Comparison of ENCODE assay signal across 14 cellular contexts in genomic region chr17:8243827-8244226, GRCh38. TPM values are rescaled to one million over a fixed set of nuclear protein-coding genes. Genes with fewer than 3 reads are reported as not detected.
DNase-seq lines count a peak whose midpoint lies in the region; ATAC-seq, FAIRE-seq and TF ChIP-seq lines count a peak whose summit lies in the region.
"Had no signal": no experiment of that assay in that cellular context is flagged by ENCODE, and none has a peak within 500 bp of the region (broad histone marks: within the 10 kb centered on the region; RNA-seq: fewer than 3 reads in every experiment).

No MANE protein-coding gene starts in this region.

- H3K4me3 ChIP-seq in HepG2 (replicated peaks in 1 of 3; ENCODE audit: insufficient read depth in 1 of 3, low read depth in 2 of 3, low read length in 3 of 3), result no peak overlapping the region
- no peak overlapping the region for H3K4me3 ChIP-seq in right lobe of liver
- H3K4me3 ChIP-seq: body of pancreas had no signal

- no peaks in the 10 kb centered on the region; the same call in 1 of the 2 replicates for H4K20me1 ChIP-seq in HepG2 (ENCODE audit: insufficient read depth, low read length)

- no peak for FAIRE-seq in HepG2 (lab: Jason Lieb, UNC)
- FAIRE-seq: RCC 7860 had no signal

- H3K9me3 Mint-ChIP-seq in activated CD4-positive, alpha-beta memory T cell treated with anti-CD3 and anti-CD28 coated beads for 36 hours, result no peaks in the 10 kb centered on the region
- H3K9me3 Mint-ChIP-seq in neural crest cell, result no peaks in the 10 kb centered on the region
- H3K9me3 Mint-ChIP-seq: mesothelial cell of epicardium had no signal

- 88% methylated on average over 5 of the region's 5 CpGs for WGBS in HepG2 (ENCODE audit: low lambda C conversion rate)
- WGBS in right lobe of liver (ENCODE audit: insufficient coverage, low coverage, low lambda C conversion rate, missing lambda C conversion rate), result 91% methylated on average over 4 of the region's 5 CpGs

- peaks cover 33% of the 10 kb centered on the region for H3K79me2 ChIP-seq in HepG2 (ENCODE audit: insufficient read depth, low read length)

- no peaks in the 10 kb centered on the region; a peak in 1 of 5 replicates for H3K27me3 ChIP-seq in HepG2 (ENCODE audit: control insufficient read depth in 1 of 2, insufficient read depth in 2 of 2, low read length in 2 of 2)
- no peaks in the 10 kb centered on the region for H3K27me3 ChIP-seq in right lobe of liver
- H3K27me3 ChIP-seq: body of pancreas had no signal

- H3K4me3 Mint-ChIP-seq in activated CD4-positive, alpha-beta memory T cell treated with anti-CD3 and anti-CD28 coated beads for 36 hours, result no peak overlapping the region
- H3K4me3 Mint-ChIP-seq in neural crest cell, result peak overlapping the region; percentile 38
- H3K4me3 Mint-ChIP-seq: mesothelial cell of epicardium had no signal

- H3K4me1 ChIP-seq in HepG2 (ENCODE audit: insufficient read depth, low read length) (peaks cover 23% of the 10 kb centered on the region), right lobe of liver (no peaks in the 10 kb centered on the region)

- peaks cover 41% of the 10 kb centered on the region for H3K4me1 Mint-ChIP-seq in activated CD4-positive, alpha-beta memory T cell treated with anti-CD3 and anti-CD28 coated beads for 36 hours (ENCODE audit: low read depth)
- peaks cover 7% of the 10 kb centered on the region for H3K4me1 Mint-ChIP-seq in neural crest cell

- BruUV-seq in HepG2 (replicated peaks; lab: Mats Ljungman, UMichigan), result no TSS peak

- peak overlapping the region; percentile 69 for H3K27ac Mint-ChIP-seq in activated CD4-positive, alpha-beta memory T cell treated with anti-CD3 and anti-CD28 coated beads for 36 hours
- H3K27ac Mint-ChIP-seq in neural crest cell (ENCODE audit: unreplicated experiment), result no peak overlapping the region
- H3K27ac Mint-ChIP-seq: mesothelial cell of epicardium, progenitor cell of endocrine pancreas had no signal

- intact Hi-C loops in HepG2 (cut with micrococcal nuclease; ENCODE audit: unreplicated experiment) (no loop called here), right lobe of liver (cut with DNase I) (no loop called here)
- intact Hi-C loops in activated CD4-positive, alpha-beta memory T cell treated with anti-CD3 and anti-CD28 coated beads for 36 hours (cut with micrococcal nuclease), result no loop called here

- no peak overlapping the region for H2AFZ ChIP-seq in HepG2 (ENCODE audit: low read length)

- H3K9ac ChIP-seq in HepG2 (ENCODE audit: insufficient read depth, low read depth, low read length), result no peak overlapping the region

- H3K4me2 ChIP-seq in HepG2 (ENCODE audit: low read depth, low read length), result no peak overlapping the region

- H3K27ac ChIP-seq in HepG2 (ENCODE audit: extremely low read length, insufficient read depth, low read length) (no peak overlapping the region), right lobe of liver (no peak overlapping the region)
- H3K27ac ChIP-seq: body of pancreas had no signal

- no peaks in the 10 kb centered on the region for H3K27me3 Mint-ChIP-seq in activated CD4-positive, alpha-beta memory T cell treated with anti-CD3 and anti-CD28 coated beads for 36 hours
- H3K27me3 Mint-ChIP-seq in neural crest cell (ENCODE audit: low read depth), result no peaks in the 10 kb centered on the region
- H3K27me3 Mint-ChIP-seq: progenitor cell of endocrine pancreas had no signal

- ATAC-seq in HepG2, result no peak
- no peak for ATAC-seq in right lobe of liver
- ATAC-seq in HG02623 (IDR thresholded peaks at IDR 0.05; ENCODE audit: unreplicated experiment), result no peak
- ATAC-seq: body of pancreas had no signal

- H3K9me3 ChIP-seq in HepG2 (ENCODE audit: low read length) (no peaks in the 10 kb centered on the region), right lobe of liver (no peaks in the 10 kb centered on the region)
- H3K9me3 ChIP-seq: body of pancreas had no signal

- DNase-seq in HepG2 (ENCODE audit: low spot score), result no peak
- DNase-seq in right lobe of liver, result no peak
- DNase-seq in activated CD4-positive, alpha-beta memory T cell treated with anti-CD3 and anti-CD28 coated beads for 36 hours, result peak; percentile 54
- no peak for DNase-seq in neural crest cell (ENCODE audit: low read depth, low spot score)
- no peak for DNase-seq in DMS114 treated with DMSO at 0.1 percent for 48 hours (lab: John Stamatoyannopoulos, UW; ENCODE audit: unreplicated experiment)
- DNase-seq: body of pancreas, DMS153, NCI-H1436 treated with DMSO at 0.1 percent for 48 hours, NCI-H510A, T-helper 9 cell had no signal

- in situ Hi-C loops in HepG2 (cut with HindIII; ENCODE audit: extremely low pct_ligation_motif_present, low pct_unique_long_range_greater_than_20kb), result no loop called here

- TF ChIP-seq RAD21 in HepG2 (CRISPR knock-in tag; IDR thresholded peaks at IDR 0.05), result no peak

- TF ChIP-seq EP300 in HepG2 (IDR thresholded peaks at IDR 0.05; ENCODE audit: low read depth in 2 of 2, low read length in 2 of 2), result no peak
- TF ChIP-seq EP300 in HepG2 (CRISPR knock-in tag; IDR thresholded peaks at IDR 0.05; ENCODE audit: borderline replicate concordance), result no peak

- POLR2A ChIA-PET in HepG2 (lab: Yijun Ruan, JAX), result interaction anchor here (1.2 kb wide), 1 partner anchor 45 kb away, joined by 3 read pairs; the partner anchor contains the start of gene RANGRF
- POLR2A ChIA-PET in activated CD4-positive, alpha-beta memory T cell treated with anti-CD3 and anti-CD28 coated beads for 36 hours (lab: Charles Lee), result interaction anchor here (0.8 to 7.1 kb wide), 4 partner anchors 19 to 80 kb away, joined by 3 to 134 read pairs (median 6); partner anchors contain the start of gene AURKB

- TF ChIP-seq POLR2A in HepG2 (IDR thresholded peaks at IDR 0.05; ENCODE audit: insufficient read depth in 1 of 2, low read depth in 2 of 2, low read length in 2 of 2) (no peak), right lobe of liver (IDR thresholded peaks at IDR 0.05) (no peak)

- TF ChIP-seq CTCF in HepG2 (CRISPR knock-in tag; IDR thresholded peaks at IDR 0.05), result peak; percentile 18; the same call in 1 of the 2 replicates
- no peak for TF ChIP-seq CTCF in right lobe of liver (IDR thresholded peaks at IDR 0.05)
- no peak for TF ChIP-seq CTCF in neural crest cell (conservative IDR thresholded peaks at IDR 0.05)

- peaks cover 29% of the 10 kb centered on the region for H3K36me3 Mint-ChIP-seq in activated CD4-positive, alpha-beta memory T cell treated with anti-CD3 and anti-CD28 coated beads for 36 hours
- peaks cover 8% of the 10 kb centered on the region for H3K36me3 Mint-ChIP-seq in neural crest cell (ENCODE audit: low read depth)

- CTCF ChIA-PET in HepG2 (lab: Yijun Ruan, JAX; ENCODE audit: low intra/inter-chr PET ratio, low total read pairs), result no interaction called here
- CTCF ChIA-PET in activated CD4-positive, alpha-beta memory T cell treated with anti-CD3 and anti-CD28 coated beads for 36 hours (lab: Charles Lee), result interaction anchor here (0.8 to 1.6 kb wide), 4 partner anchors 18 to 132 kb away, joined by 3 to 7 read pairs (median 4); partner anchors contain the start of genes KRABD2 and SLC25A35

- peaks cover 2 to 32% of the 10 kb centered on the region in 2 experiments; a peak in 4 of 5 replicates for H3K36me3 ChIP-seq in HepG2 (replicated peaks in 1 of 2; ENCODE audit: control insufficient read depth in 1 of 2, insufficient read depth in 2 of 2, low read length in 2 of 2)
- peaks cover 0 to 8% (median 3%) of the 10 kb centered on the region in 4 donors for H3K36me3 ChIP-seq in right lobe of liver

RNA-seq across cellular contexts. Expression of gene CTC1, which starts 4.0 kb away (rescaled TPM):
- total RNA-seq in HepG2 (2016; rRNA removed; fragmentation: Illumina TruSeq; extraction: Trizol) (5.4 and 7.2 TPM in 2 replicates), right lobe of liver (10 to 100 TPM in 5 of 6 experiments, 1 to 10 TPM in 1; 8.5 to 29.1 (median 21.1) TPM), neural crest cell (39.7 and 44.8 TPM in 2 replicates)
- 1.7 and 2.9 TPM in 2 replicates for total RNA-seq in HepG2 (2016; cell fraction: cytosol; rRNA removed; fragmentation: Illumina TruSeq; extraction: Trizol; ENCODE audit: low read depth)
- total RNA-seq in HepG2 (2016; cell fraction: insoluble cytoplasmic fraction; rRNA removed; fragmentation: Illumina TruSeq; extraction: Trizol), result 4.3 and 7.4 TPM in 2 replicates
- total RNA-seq in HepG2 (2016; cell fraction: membrane; rRNA removed; fragmentation: Illumina TruSeq; extraction: Trizol), result 1.3 and 3.2 TPM in 2 replicates
- 12.4 and 13.3 TPM in 2 replicates for total RNA-seq in HepG2 (2016; cell fraction: nucleus; rRNA removed; fragmentation: Illumina TruSeq; extraction: Trizol)
- 18.9 and 22.0 TPM in 2 replicates for polyA plus RNA-seq in HepG2 (2011; rRNA removed)
- 4.5 and 5.5 TPM in 2 replicates for polyA plus RNA-seq in HepG2 (2011; cell fraction: cytosol; rRNA removed)
- 144 and 158 TPM in 2 replicates for polyA plus RNA-seq in HepG2 (2011; cell fraction: nucleus; rRNA removed)
- polyA plus RNA-seq in HepG2 (2012), result 18.5 and 21.5 TPM in 2 replicates
- polyA plus RNA-seq in HepG2 (2016; cell fraction: cytosol; fragmentation: Illumina TruSeq; extraction: Trizol; ENCODE audit: low read depth), result 0.61 and 0.67 TPM in 2 replicates
- 5.3 and 5.5 TPM in 2 replicates for polyA plus RNA-seq in HepG2 (2016; cell fraction: insoluble cytoplasmic fraction; fragmentation: Illumina TruSeq; extraction: Trizol; ENCODE audit: low read depth)
- polyA plus RNA-seq in HepG2 (2016; cell fraction: membrane; fragmentation: Illumina TruSeq; extraction: Trizol; ENCODE audit: low read depth), result 0.97 and 1.4 TPM in 2 replicates
- 46.8 and 52.7 TPM in 2 replicates for polyA plus RNA-seq in HepG2 (2016; cell fraction: nucleus; fragmentation: Illumina TruSeq; extraction: Trizol; ENCODE audit: insufficient read depth, low read depth)
- polyA minus RNA-seq in HepG2 (2011; rRNA and poly(A)+ RNA removed; ENCODE audit: low replicate concordance), result 24.4 and 39.3 TPM in 2 replicates
- polyA minus RNA-seq in HepG2 (2011; cell fraction: cytosol; rRNA and poly(A)+ RNA removed), result 4.7 and 6.2 TPM in 2 replicates
- 57.3 and 73.7 TPM in 2 replicates for polyA minus RNA-seq in HepG2 (2011; cell fraction: nucleus; rRNA and poly(A)+ RNA removed)
- 10 to 100 TPM; 64.7 to 79.2 TPM for total RNA-seq in activated CD4-positive, alpha-beta memory T cell treated with anti-CD3 and anti-CD28 coated beads for 36 hours

RNA-seq across cellular contexts. Expression of gene PFAS, which starts 5.3 kb away (rescaled TPM):
- 42.8 and 58.2 TPM in 2 replicates for total RNA-seq in HepG2 (2016; rRNA removed; fragmentation: Illumina TruSeq; extraction: Trizol)
- total RNA-seq in HepG2 (2016; cell fraction: cytosol; rRNA removed; fragmentation: Illumina TruSeq; extraction: Trizol; ENCODE audit: low read depth), result 3.9 and 4.1 TPM in 2 replicates
- 36.4 and 46.8 TPM in 2 replicates for total RNA-seq in HepG2 (2016; cell fraction: insoluble cytoplasmic fraction; rRNA removed; fragmentation: Illumina TruSeq; extraction: Trizol)
- total RNA-seq in HepG2 (2016; cell fraction: membrane; rRNA removed; fragmentation: Illumina TruSeq; extraction: Trizol), result 10.3 and 10.7 TPM in 2 replicates
- 39.8 and 46.9 TPM in 2 replicates for total RNA-seq in HepG2 (2016; cell fraction: nucleus; rRNA removed; fragmentation: Illumina TruSeq; extraction: Trizol)
- 45.7 and 49.4 TPM in 2 replicates for polyA plus RNA-seq in HepG2 (2011; rRNA removed)
- polyA plus RNA-seq in HepG2 (2011; cell fraction: cytosol; rRNA removed), result 11.1 and 14.3 TPM in 2 replicates
- 242 and 334 TPM in 2 replicates for polyA plus RNA-seq in HepG2 (2011; cell fraction: nucleus; rRNA removed)
- 27.4 and 34.4 TPM in 2 replicates for polyA plus RNA-seq in HepG2 (2012)
- polyA plus RNA-seq in HepG2 (2016; cell fraction: cytosol; fragmentation: Illumina TruSeq; extraction: Trizol; ENCODE audit: low read depth), result 1.7 and 1.8 TPM in 2 replicates
- 24.1 and 31.4 TPM in 2 replicates for polyA plus RNA-seq in HepG2 (2016; cell fraction: insoluble cytoplasmic fraction; fragmentation: Illumina TruSeq; extraction: Trizol; ENCODE audit: low read depth)
- polyA plus RNA-seq in HepG2 (2016; cell fraction: membrane; fragmentation: Illumina TruSeq; extraction: Trizol; ENCODE audit: low read depth), result 4.5 and 5.1 TPM in 2 replicates
- polyA plus RNA-seq in HepG2 (2016; cell fraction: nucleus; fragmentation: Illumina TruSeq; extraction: Trizol; ENCODE audit: insufficient read depth, low read depth), result 118 and 131 TPM in 2 replicates
- polyA minus RNA-seq in HepG2 (2011; rRNA and poly(A)+ RNA removed; ENCODE audit: low replicate concordance), result 158 and 300 TPM in 2 replicates
- 20.2 and 30.2 TPM in 2 replicates for polyA minus RNA-seq in HepG2 (2011; cell fraction: cytosol; rRNA and poly(A)+ RNA removed)
- polyA minus RNA-seq in HepG2 (2011; cell fraction: nucleus; rRNA and poly(A)+ RNA removed), result 53.2 and 63.2 TPM in 2 replicates
- 10 to 100 TPM in 5 of 6 experiments, 1 to 10 TPM in 1; 10.0 to 21.0 (median 15.6) TPM for total RNA-seq in right lobe of liver
- total RNA-seq in activated CD4-positive, alpha-beta memory T cell treated with anti-CD3 and anti-CD28 coated beads for 36 hours, result 100 to 1,000 TPM; 102 to 105 TPM
- total RNA-seq in neural crest cell, result 201 and 217 TPM in 2 replicates

RNA-seq across cellular contexts. Expression of gene AURKB, which starts 33.5 kb away (rescaled TPM):
- total RNA-seq in HepG2 (2016; rRNA removed; fragmentation: Illumina TruSeq; extraction: Trizol), result 67.7 and 75.3 TPM in 2 replicates
- total RNA-seq in HepG2 (2016; cell fraction: cytosol; rRNA removed; fragmentation: Illumina TruSeq; extraction: Trizol; ENCODE audit: low read depth), result 35.3 and 36.5 TPM in 2 replicates
- total RNA-seq in HepG2 (2016; cell fraction: insoluble cytoplasmic fraction; rRNA removed; fragmentation: Illumina TruSeq; extraction: Trizol), result 56.7 and 73.3 TPM in 2 replicates
- total RNA-seq in HepG2 (2016; cell fraction: membrane; rRNA removed; fragmentation: Illumina TruSeq; extraction: Trizol), result 32.1 and 37.8 TPM in 2 replicates
- total RNA-seq in HepG2 (2016; cell fraction: nucleus; rRNA removed; fragmentation: Illumina TruSeq; extraction: Trizol), result 41.9 and 49.2 TPM in 2 replicates
- 21.8 and 29.5 TPM in 2 replicates for polyA plus RNA-seq in HepG2 (2011; rRNA removed)
- 13.9 and 23.3 TPM in 2 replicates for polyA plus RNA-seq in HepG2 (2011; cell fraction: cytosol; rRNA removed)
- polyA plus RNA-seq in HepG2 (2011; cell fraction: nucleus; rRNA removed), result 85.7 and 130 TPM in 2 replicates
- polyA plus RNA-seq in HepG2 (2012), result 28.3 and 50.5 TPM in 2 replicates
- 34.3 and 37.3 TPM in 2 replicates for polyA plus RNA-seq in HepG2 (2016; cell fraction: cytosol; fragmentation: Illumina TruSeq; extraction: Trizol; ENCODE audit: low read depth)
- 64.2 and 89.6 TPM in 2 replicates for polyA plus RNA-seq in HepG2 (2016; cell fraction: insoluble cytoplasmic fraction; fragmentation: Illumina TruSeq; extraction: Trizol; ENCODE audit: low read depth)
- polyA plus RNA-seq in HepG2 (2016; cell fraction: membrane; fragmentation: Illumina TruSeq; extraction: Trizol; ENCODE audit: low read depth), result 33.8 and 35.0 TPM in 2 replicates
- polyA plus RNA-seq in HepG2 (2016; cell fraction: nucleus; fragmentation: Illumina TruSeq; extraction: Trizol; ENCODE audit: insufficient read depth, low read depth), result 113 and 123 TPM in 2 replicates
- polyA minus RNA-seq in HepG2 (2011; rRNA and poly(A)+ RNA removed; ENCODE audit: low replicate concordance), result 58.9 and 154 TPM in 2 replicates
- 9.3 and 12.4 TPM in 2 replicates for polyA minus RNA-seq in HepG2 (2011; cell fraction: cytosol; rRNA and poly(A)+ RNA removed)
- polyA minus RNA-seq in HepG2 (2011; cell fraction: nucleus; rRNA and poly(A)+ RNA removed), result 39.9 and 62.1 TPM in 2 replicates
- 1 to 10 TPM in 4 of 6 experiments, under 1 TPM in 2; 0.26 to 3.9 (median 1.5) TPM for total RNA-seq in right lobe of liver
- 100 to 1,000 TPM; 184 TPM for total RNA-seq in activated CD4-positive, alpha-beta memory T cell treated with anti-CD3 and anti-CD28 coated beads for 36 hours
- 176 and 186 TPM in 2 replicates for total RNA-seq in neural crest cell
- total RNA-seq: body of pancreas had no signal

RNA-seq across cellular contexts. Expression of gene RANGRF, which starts 44.6 kb away (rescaled TPM):
- total RNA-seq in HepG2 (2016; rRNA removed; fragmentation: Illumina TruSeq; extraction: Trizol), result 18.6 and 21.3 TPM in 2 replicates
- 32.2 and 35.5 TPM in 2 replicates for total RNA-seq in HepG2 (2016; cell fraction: cytosol; rRNA removed; fragmentation: Illumina TruSeq; extraction: Trizol; ENCODE audit: low read depth)
- 18.4 and 19.4 TPM in 2 replicates for total RNA-seq in HepG2 (2016; cell fraction: insoluble cytoplasmic fraction; rRNA removed; fragmentation: Illumina TruSeq; extraction: Trizol)
- total RNA-seq in HepG2 (2016; cell fraction: membrane; rRNA removed; fragmentation: Illumina TruSeq; extraction: Trizol), result 30.6 and 38.9 TPM in 2 replicates
- 10.6 and 12.2 TPM in 2 replicates for total RNA-seq in HepG2 (2016; cell fraction: nucleus; rRNA removed; fragmentation: Illumina TruSeq; extraction: Trizol)
- 40.7 and 48.4 TPM in 2 replicates for polyA plus RNA-seq in HepG2 (2011; rRNA removed)
- polyA plus RNA-seq in HepG2 (2011; cell fraction: cytosol; rRNA removed), result 40.0 and 51.2 TPM in 2 replicates
- 53.9 and 65.1 TPM in 2 replicates for polyA plus RNA-seq in HepG2 (2011; cell fraction: nucleus; rRNA removed)
- 30.0 and 42.5 TPM in 2 replicates for polyA plus RNA-seq in HepG2 (2012)
- polyA plus RNA-seq in HepG2 (2016; cell fraction: cytosol; fragmentation: Illumina TruSeq; extraction: Trizol; ENCODE audit: low read depth), result 60.5 and 82.6 TPM in 2 replicates
- polyA plus RNA-seq in HepG2 (2016; cell fraction: insoluble cytoplasmic fraction; fragmentation: Illumina TruSeq; extraction: Trizol; ENCODE audit: low read depth), result 34.4 and 37.9 TPM in 2 replicates
- polyA plus RNA-seq in HepG2 (2016; cell fraction: membrane; fragmentation: Illumina TruSeq; extraction: Trizol; ENCODE audit: low read depth), result 50.3 and 63.7 TPM in 2 replicates
- 38.8 and 42.0 TPM in 2 replicates for polyA plus RNA-seq in HepG2 (2016; cell fraction: nucleus; fragmentation: Illumina TruSeq; extraction: Trizol; ENCODE audit: insufficient read depth, low read depth)
- polyA minus RNA-seq in HepG2 (2011; rRNA and poly(A)+ RNA removed; ENCODE audit: low replicate concordance), result 22.2 and 42.1 TPM in 2 replicates
- polyA minus RNA-seq in HepG2 (2011; cell fraction: cytosol; rRNA and poly(A)+ RNA removed), result 12.3 and 12.6 TPM in 2 replicates
- 6.8 and 9.6 TPM in 2 replicates for polyA minus RNA-seq in HepG2 (2011; cell fraction: nucleus; rRNA and poly(A)+ RNA removed)
- total RNA-seq in right lobe of liver, result 1 to 10 TPM; 4.7 to 9.5 (median 6.8) TPM
- total RNA-seq in activated CD4-positive, alpha-beta memory T cell treated with anti-CD3 and anti-CD28 coated beads for 36 hours, result 10 to 100 TPM; 41.7 to 45.5 TPM
- total RNA-seq in neural crest cell, result 48.5 and 51.0 TPM in 2 replicates

RNA-seq across cellular contexts. Expression of gene SLC25A35, which starts 51.4 kb away (rescaled TPM):
- total RNA-seq in HepG2 (2016; rRNA removed; fragmentation: Illumina TruSeq; extraction: Trizol) (0.28 and 0.91 TPM in 2 replicates), right lobe of liver (1 to 10 TPM in 4 of 6 experiments, under 1 TPM in 2; 0.49 to 3.0 (median 1.6) TPM), neural crest cell (2.3 and 3.5 TPM in 2 replicates)
- total RNA-seq in HepG2 (2016; cell fraction: cytosol; rRNA removed; fragmentation: Illumina TruSeq; extraction: Trizol; ENCODE audit: low read depth), result 0.61 and 1.1 TPM in 2 replicates
- 0.30 and 0.82 TPM in 2 replicates for total RNA-seq in HepG2 (2016; cell fraction: insoluble cytoplasmic fraction; rRNA removed; fragmentation: Illumina TruSeq; extraction: Trizol)
- 0.46 and 0.69 TPM in 2 replicates for total RNA-seq in HepG2 (2016; cell fraction: membrane; rRNA removed; fragmentation: Illumina TruSeq; extraction: Trizol)
- total RNA-seq in HepG2 (2016; cell fraction: nucleus; rRNA removed; fragmentation: Illumina TruSeq; extraction: Trizol), result 1.9 and 2.9 TPM in 2 replicates
- polyA plus RNA-seq in HepG2 (2011; rRNA removed), result 1.1 and 1.8 TPM in 2 replicates
- 0.73 and 0.74 TPM in 2 replicates for polyA plus RNA-seq in HepG2 (2011; cell fraction: cytosol; rRNA removed)
- 12.0 and 12.7 TPM in 2 replicates for polyA plus RNA-seq in HepG2 (2011; cell fraction: nucleus; rRNA removed)
- 2.4 and 3.3 TPM in 2 replicates for polyA plus RNA-seq in HepG2 (2012)
- polyA plus RNA-seq in HepG2 (2016; cell fraction: cytosol; fragmentation: Illumina TruSeq; extraction: Trizol; ENCODE audit: low read depth), result 0.33 and 0.42 TPM in 2 replicates
- 0.99 and 1.5 TPM in 2 replicates for polyA plus RNA-seq in HepG2 (2016; cell fraction: insoluble cytoplasmic fraction; fragmentation: Illumina TruSeq; extraction: Trizol; ENCODE audit: low read depth)
- 0.37 and 0.59 TPM in 2 replicates for polyA plus RNA-seq in HepG2 (2016; cell fraction: membrane; fragmentation: Illumina TruSeq; extraction: Trizol; ENCODE audit: low read depth)
- 5.8 and 6.6 TPM in 2 replicates for polyA plus RNA-seq in HepG2 (2016; cell fraction: nucleus; fragmentation: Illumina TruSeq; extraction: Trizol; ENCODE audit: insufficient read depth, low read depth)
- polyA minus RNA-seq in HepG2 (2011; rRNA and poly(A)+ RNA removed; ENCODE audit: low replicate concordance), result 2.3 and 6.0 TPM in 2 replicates
- polyA minus RNA-seq in HepG2 (2011; cell fraction: cytosol; rRNA and poly(A)+ RNA removed), result 0.35 and 0.49 TPM in 2 replicates
- polyA minus RNA-seq in HepG2 (2011; cell fraction: nucleus; rRNA and poly(A)+ RNA removed), result 2.1 and 2.4 TPM in 2 replicates
- total RNA-seq in activated CD4-positive, alpha-beta memory T cell treated with anti-CD3 and anti-CD28 coated beads for 36 hours, result 1 to 10 TPM; 3.4 to 3.9 TPM

Comparison
In these comparisons a context has a peak if more than half of its experiments do, and no peak if none do; other contexts are left out.
1. RNA of gene AURKB, which starts 33.5 kb away (total RNA-seq): 184 TPM in activated CD4-positive, alpha-beta memory T cell treated with anti-CD3 and anti-CD28 coated beads for 36 hours, 176 to 186 TPM in neural crest cell and 32.1 to 75.3 TPM in HepG2; 0.26 to 3.9 TPM in right lobe of liver; every median in the first group is over 4 times any median in the second.